Comparison of ENCODE assay signal across 34 cellular contexts in the genomic region with DNA sequence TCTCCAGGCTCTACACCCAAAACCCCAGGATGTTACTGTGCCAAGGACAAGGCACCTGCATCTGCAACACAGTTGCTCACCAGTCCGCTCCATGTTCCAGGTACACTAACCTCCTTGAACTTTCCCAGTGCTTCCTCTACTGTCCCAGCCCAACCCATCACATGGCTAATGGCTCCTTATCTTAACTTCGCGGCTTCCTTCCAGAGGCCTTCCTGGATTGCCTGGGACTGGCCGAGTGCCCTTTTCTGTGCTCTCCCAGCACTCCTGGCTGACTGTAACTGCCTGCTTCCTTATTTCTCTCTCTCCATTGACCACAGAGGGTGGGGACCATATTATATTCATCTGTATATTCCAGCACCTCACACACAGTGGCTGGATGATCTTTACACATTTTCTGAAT. TPM values are rescaled to one million over a fixed set of nuclear protein-coding genes. Genes with fewer than 3 reads are reported as not detected.
"Had no signal": no experiment of that assay in that cellular context is flagged by ENCODE, and none has a peak within 500 bp of the region (broad histone marks: within the 10 kb centered on the region; RNA-seq: fewer than 3 reads in every experiment).

No MANE protein-coding gene starts in this region.

- DNase-seq: activated CD4-positive, alpha-beta memory T cell treated with anti-CD3 and anti-CD28 coated beads, Interleukin-2, amount 10 ng/mL, durations not matched to agents 7 days and 5 days; activated CD4-positive, alpha-beta T cell treated with anti-CD3 and anti-CD28 coated beads, Interleukin-2, amount 10 ng/mL, durations not matched to agents 24 days and 14 days; activated CD4-positive, CD25-positive, alpha-beta regulatory T cell treated with anti-CD3 and anti-CD28 coated beads, Interleukin-2, amount 50 U/mL, for 72 hours; activated CD8-positive, alpha-beta memory T cell treated with anti-CD3 and anti-CD28 coated beads, Interleukin-2, amount 50 U/mL, for 48 hours; activated gamma-delta T cell; activated naive CD4-positive, alpha-beta T cell treated with anti-CD3 and anti-CD28 coated beads, Interleukin-2, amount 10 ng/mL, durations not matched to agents 7 days and 5 days; activated naive CD8-positive, alpha-beta T cell treated with anti-CD3 and anti-CD28 coated beads, Interleukin-2, amount 10 ng/mL, durations not matched to agents 7 days and 5 days; activated T-cell treated with anti-CD3 and anti-CD28 coated beads, Interleukin-2, amount 50 U/mL, for 24 hours; amniotic stem cell; brain microvascular endothelial cell; caudate nucleus; endodermal cell; foreskin keratinocyte; heart left ventricle; left lung; mesendoderm; naive thymus-derived CD4-positive, alpha-beta T cell; pancreas; retina; sigmoid colon; stimulated activated CD4-positive, alpha-beta T cell treated with anti-CD3 and anti-CD28 coated beads, Interleukin-15, amount 100 ng/mL, for 24 hours; stimulated activated CD4-positive, alpha-beta T cell treated with anti-CD3 and anti-CD28 coated beads, Interleukin-2, amount 100 ng/mL, for 24 hours; stimulated activated naive CD4-positive, alpha-beta T cell; T-helper 1 cell had no signal

- H3K4me3 Mint-ChIP-seq: activated CD4-positive, alpha-beta memory T cell treated with anti-CD3 and anti-CD28 coated beads, Interleukin-2, amount 10 ng/mL, durations not matched to agents 7 days and 5 days; activated CD4-positive, alpha-beta T cell treated with anti-CD3 and anti-CD28 coated beads, Interleukin-2, amount 10 ng/mL, durations not matched to agents 24 days and 14 days; activated naive CD4-positive, alpha-beta T cell treated with anti-CD3 and anti-CD28 coated beads, Interleukin-2, amount 10 ng/mL, durations not matched to agents 7 days and 5 days; activated naive CD8-positive, alpha-beta T cell treated with anti-CD3 and anti-CD28 coated beads, Interleukin-2, amount 10 ng/mL, durations not matched to agents 7 days and 5 days; activated T-cell treated with anti-CD3 and anti-CD28 coated beads, Interleukin-2, amount 50 U/mL, for 24 hours; endodermal cell; naive thymus-derived CD4-positive, alpha-beta T cell; T-helper 2 cell treated with Interferon-gamma antibody and Interleukin-4, amounts not matched to agents 5 μg/mL and 100 μg/mL, for 36 hours; type B pancreatic cell had no signal

- FAIRE-seq: astrocyte, pancreas had no signal

- H3K27ac Mint-ChIP-seq: activated CD4-positive, alpha-beta memory T cell treated with anti-CD3 and anti-CD28 coated beads, Interleukin-2, amount 10 ng/mL, durations not matched to agents 7 days and 5 days; activated CD4-positive, alpha-beta T cell treated with anti-CD3 and anti-CD28 coated beads, Interleukin-2, amount 10 ng/mL, durations not matched to agents 24 days and 14 days; activated naive CD4-positive, alpha-beta T cell treated with anti-CD3 and anti-CD28 coated beads, Interleukin-2, amount 10 ng/mL, durations not matched to agents 7 days and 5 days; activated naive CD8-positive, alpha-beta T cell treated with anti-CD3 and anti-CD28 coated beads, Interleukin-2, amount 10 ng/mL, durations not matched to agents 7 days and 5 days; activated T-cell treated with anti-CD3 and anti-CD28 coated beads, Interleukin-2, amount 50 U/mL, for 24 hours; endodermal cell; naive thymus-derived CD4-positive, alpha-beta T cell; T-helper 2 cell treated with Interferon-gamma antibody and Interleukin-4, amounts not matched to agents 5 μg/mL and 100 μg/mL, for 36 hours; type B pancreatic cell had no signal

- H3K9me3 Mint-ChIP-seq: activated CD4-positive, alpha-beta memory T cell treated with anti-CD3 and anti-CD28 coated beads, Interleukin-2, amount 10 ng/mL, durations not matched to agents 7 days and 5 days; activated CD4-positive, alpha-beta T cell treated with anti-CD3 and anti-CD28 coated beads, Interleukin-2, amount 10 ng/mL, durations not matched to agents 24 days and 14 days; activated naive CD4-positive, alpha-beta T cell treated with anti-CD3 and anti-CD28 coated beads, Interleukin-2, amount 10 ng/mL, durations not matched to agents 7 days and 5 days; activated naive CD8-positive, alpha-beta T cell treated with anti-CD3 and anti-CD28 coated beads, Interleukin-2, amount 10 ng/mL, durations not matched to agents 7 days and 5 days; activated T-cell treated with anti-CD3 and anti-CD28 coated beads, Interleukin-2, amount 50 U/mL, for 24 hours; endodermal cell; naive thymus-derived CD4-positive, alpha-beta T cell; T-helper 2 cell treated with Interferon-gamma antibody and Interleukin-4, amounts not matched to agents 5 μg/mL and 100 μg/mL, for 36 hours; type B pancreatic cell had no signal

- H3K36me3 Mint-ChIP-seq: activated naive CD4-positive, alpha-beta T cell treated with anti-CD3 and anti-CD28 coated beads, Interleukin-2, amount 10 ng/mL, durations not matched to agents 7 days and 5 days; activated naive CD8-positive, alpha-beta T cell treated with anti-CD3 and anti-CD28 coated beads, Interleukin-2, amount 10 ng/mL, durations not matched to agents 7 days and 5 days had no signal

- H3K27ac ChIP-seq: brain microvascular endothelial cell, esophagus muscularis mucosa, foreskin keratinocyte, heart left ventricle, left lung, pancreas, prostate gland, sigmoid colon, thoracic aorta, vagina had no signal

- H3K27me3 ChIP-seq: brain microvascular endothelial cell, esophagus muscularis mucosa, foreskin keratinocyte, heart left ventricle, left lung, pancreas, sigmoid colon, vagina had no signal

- H3K9me3 ChIP-seq: esophagus muscularis mucosa, heart left ventricle, left lung, pancreas, prostate gland, sigmoid colon, thoracic aorta, vagina had no signal

- H3K27me3 Mint-ChIP-seq: activated CD4-positive, alpha-beta T cell treated with anti-CD3 and anti-CD28 coated beads, Interleukin-2, amount 10 ng/mL, durations not matched to agents 24 days and 14 days; activated naive CD4-positive, alpha-beta T cell treated with anti-CD3 and anti-CD28 coated beads, Interleukin-2, amount 10 ng/mL, durations not matched to agents 7 days and 5 days; activated naive CD8-positive, alpha-beta T cell treated with anti-CD3 and anti-CD28 coated beads, Interleukin-2, amount 10 ng/mL, durations not matched to agents 7 days and 5 days; activated T-cell treated with anti-CD3 and anti-CD28 coated beads, Interleukin-2, amount 50 U/mL, for 24 hours; naive thymus-derived CD4-positive, alpha-beta T cell; type B pancreatic cell had no signal

- ATAC-seq: foreskin keratinocyte; heart left ventricle; left lung; naive thymus-derived CD4-positive, alpha-beta T cell had no signal

RNA-seq across cellular contexts. Expression of a gene that starts 28.8 kb away (rescaled TPM):
- total RNA-seq: activated CD4-positive, alpha-beta memory T cell treated with anti-CD3 and anti-CD28 coated beads, Interleukin-2, amount 10 ng/mL, durations not matched to agents 7 days and 5 days; activated CD4-positive, alpha-beta T cell treated with anti-CD3 and anti-CD28 coated beads, Interleukin-2, amount 10 ng/mL, durations not matched to agents 24 days and 14 days; activated naive CD8-positive, alpha-beta T cell treated with anti-CD3 and anti-CD28 coated beads, Interleukin-2, amount 10 ng/mL, durations not matched to agents 7 days and 5 days; astrocyte; chondrocyte; endodermal cell; foreskin keratinocyte; heart left ventricle; kidney epithelial cell; left lung; lung; naive thymus-derived CD4-positive, alpha-beta T cell; thoracic aorta had no signal
